Comparison of ENCODE assay signal across 21 cellular contexts in the genomic region with DNA sequence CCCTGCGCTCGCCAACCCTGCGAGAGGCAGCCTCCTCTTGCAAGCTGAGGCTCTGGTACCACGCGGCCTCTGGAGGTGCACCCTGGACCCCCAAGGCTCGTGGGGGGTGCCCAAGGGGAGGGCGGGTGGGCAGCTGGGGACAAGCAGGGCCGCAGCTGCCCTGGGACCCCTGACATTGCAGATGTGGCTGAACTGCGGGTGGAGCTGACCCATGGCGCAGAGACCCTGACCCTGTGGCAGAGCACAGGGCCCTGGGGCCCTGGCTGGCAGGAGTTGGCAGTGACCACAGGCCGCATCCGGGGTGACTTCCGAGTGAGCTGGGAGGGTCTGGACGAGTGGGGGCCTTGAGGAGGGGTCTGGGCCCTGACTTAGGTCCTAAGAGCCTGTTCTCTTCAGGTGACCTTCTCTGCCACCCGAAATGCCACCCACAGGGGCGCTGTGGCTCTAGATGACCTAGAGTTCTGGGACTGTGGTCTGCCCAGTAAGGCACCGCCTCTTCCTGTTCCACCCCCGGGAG. TPM values are rescaled to one million over a fixed set of nuclear protein-coding genes. Genes with fewer than 3 reads are reported as not detected.
DNase-seq lines count a peak whose midpoint lies in the region; ATAC-seq and TF ChIP-seq lines count a peak whose summit lies in the region.
"Had no signal": no experiment of that assay in that cellular context is flagged by ENCODE, and none has a peak within 500 bp of the region (broad histone marks: within the 10 kb centered on the region; RNA-seq: fewer than 3 reads in every experiment).

No MANE protein-coding gene starts in this region.

- H3K36me3 ChIP-seq in MM.1S (replicated peaks; ENCODE audit: insufficient read depth, low read length), result no peaks in the 10 kb centered on the region
- peaks cover 0 to 39% (median 8%) of the 10 kb centered on the region in 6 donors for H3K36me3 ChIP-seq in spleen
- H3K36me3 ChIP-seq: neutrophil had no signal

- peaks cover 11 to 17% of the 10 kb centered on the region in 2 donors for H3K36me3 Mint-ChIP-seq in stimulated activated naive B cell treated with anti-CD40 and anti-IgM and Interleukin-4, amounts not matched to agents 10 μg/mL and 1 μg/mL and 100 μg/mL, for 72 hours
- H3K36me3 Mint-ChIP-seq: CD4-positive, CD25-positive, alpha-beta regulatory T cell had no signal

- intact Hi-C loops in Right ventricle myocardium superior (cut with DNase I), result no loop called here
- intact Hi-C loops in cardiac septum (cut with DNase I), result no loop called here
- intact Hi-C loops in right cardiac atrium (cut with DNase I), result loop anchor here in 1 of 4 donors (10.0 kb wide), 1 partner anchor 91 kb away; a partner anchor contains a TSS
- intact Hi-C loops in spleen (cut with DNase I; ENCODE audit: low total_unique reads), result no loop called here

- 0 out of 2 replicates have a peak, but pooled peaks cover under 1% of the 10 kb centered on the region for H3F3A ChIP-seq in MM.1S (ENCODE audit: insufficient read depth, low read length)

- H3K4me1 ChIP-seq in MM.1S (ENCODE audit: low read length), result 0 out of 2 replicates have a peak, but pooled peaks cover 6% of the 10 kb centered on the region
- peaks cover 2% of the 10 kb centered on the region for H3K4me1 ChIP-seq in right cardiac atrium (ENCODE audit: control insufficient read depth, insufficient read depth, low read length)
- peaks cover 10 to 73% (median 45%) of the 10 kb centered on the region in 6 donors for H3K4me1 ChIP-seq in spleen

- H3K4me2 ChIP-seq in MM.1S (ENCODE audit: low read depth, low read length), result no peak overlapping the region
- H3K4me2 ChIP-seq: SK-N-SH had no signal

- H3K4me3 Mint-ChIP-seq in stimulated activated naive B cell treated with anti-CD40 and anti-IgM and Interleukin-4, amounts not matched to agents 10 μg/mL and 1 μg/mL and 100 μg/mL, for 72 hours, result no peak overlapping the region

- no peaks in the 10 kb centered on the region for H4K20me1 ChIP-seq in MM.1S (ENCODE audit: insufficient read depth, low read length)

- no peaks in the 10 kb centered on the region for H3K9me3 ChIP-seq in MM.1S (replicated peaks; ENCODE audit: insufficient read depth, low read length)
- H3K9me3 ChIP-seq in right cardiac atrium (ENCODE audit: control insufficient read depth, low read length), result no peaks in the 10 kb centered on the region
- H3K9me3 ChIP-seq in spleen, result no peaks in the 10 kb centered on the region
- H3K9me3 ChIP-seq: body of pancreas, neutrophil, Peyer's patch, SK-N-SH had no signal

- WGBS in right cardiac atrium, result 87% methylated on average over 18 of the region's 18 CpGs
- 60 to 83% (median 76%) methylated on average over 13 to 18 of the region's 18 CpGs for WGBS in spleen, 5 donors

- no peak overlapping the region for H3K9ac ChIP-seq in MM.1S (ENCODE audit: low read length)
- H3K9ac ChIP-seq: SK-N-SH had no signal

- DNase-seq in Right ventricle myocardium superior, result peak; percentile 39
- DNase-seq in cardiac septum (ENCODE audit: low spot score), result no peak
- DNase-seq in MM.1S, result no peak
- peak in 2 of 3 donors; percentile 49 to 60 for DNase-seq in right cardiac atrium
- peak; percentile 76 for DNase-seq in spleen
- DNase-seq in DMS53 treated with DMSO at 0.1 percent for 48 hours (lab: John Stamatoyannopoulos, UW; ENCODE audit: unreplicated experiment), result no peak
- no peak for DNase-seq in stimulated activated naive B cell treated with anti-CD40 and anti-IgM and Interleukin-4, amounts not matched to agents 10 μg/mL and 1 μg/mL and 100 μg/mL, for 72 hours
- DNase-seq in foreskin fibroblast, result no peak
- DNase-seq: activated CD4-positive, CD25-positive, alpha-beta regulatory T cell treated with anti-CD3 and anti-CD28 coated beads, Interleukin-2, amount 50 U/mL, for 72 hours; CD4-positive, CD25-positive, alpha-beta regulatory T cell; cortex of kidney; H7; Kasumi-1; NCI-H1048; NCI-H2029 treated with DMSO at 0.1 percent for 48 hours; NCI-H446; SK-N-SH; T-helper 9 cell had no signal

- H3K27ac ChIP-seq in MM.1S (ENCODE audit: low read length) (no peak overlapping the region), right cardiac atrium (ENCODE audit: low read length) (no peak overlapping the region), spleen (peak overlapping the region in 7 of 8 donors; percentile 11 to 77 (median 67))
- H3K27ac ChIP-seq: body of pancreas, neutrophil, Peyer's patch had no signal

- H3K27me3 ChIP-seq in MM.1S (replicated peaks; ENCODE audit: insufficient read depth, low read length) (no peaks in the 10 kb centered on the region), right cardiac atrium (ENCODE audit: control insufficient read depth, insufficient read depth) (no peaks in the 10 kb centered on the region), spleen (replicated peaks in 1 of 7) (peaks cover 0 to under 1% (median 0%) of the 10 kb centered on the region in 7 donors)
- H3K27me3 ChIP-seq: body of pancreas, Peyer's patch had no signal

- TF ChIP-seq POLR2A in spleen (IDR thresholded peaks at IDR 0.05), result no peak

- H3K9me3 Mint-ChIP-seq in stimulated activated naive B cell treated with anti-CD40 and anti-IgM and Interleukin-4, amounts not matched to agents 10 μg/mL and 1 μg/mL and 100 μg/mL, for 72 hours, result no peaks in the 10 kb centered on the region

- H3K27ac Mint-ChIP-seq in stimulated activated naive B cell treated with anti-CD40 and anti-IgM and Interleukin-4, amounts not matched to agents 10 μg/mL and 1 μg/mL and 100 μg/mL, for 72 hours, result no peak overlapping the region
- H3K27ac Mint-ChIP-seq: CD4-positive, CD25-positive, alpha-beta regulatory T cell had no signal

- peaks cover 9 to 14% of the 10 kb centered on the region in 2 donors for H3K4me1 Mint-ChIP-seq in stimulated activated naive B cell treated with anti-CD40 and anti-IgM and Interleukin-4, amounts not matched to agents 10 μg/mL and 1 μg/mL and 100 μg/mL, for 72 hours

- no peak overlapping the region for H2AFZ ChIP-seq in MM.1S (ENCODE audit: low read length)

- ATAC-seq in Right ventricle myocardium superior (ENCODE audit: poor library complexity) (no peak), right cardiac atrium (no peak)
- ATAC-seq in stimulated activated naive B cell treated with anti-CD40 and anti-IgM and Interleukin-4, amounts not matched to agents 10 μg/mL and 1 μg/mL and 100 μg/mL, for 72 hours (replicated peaks), result no peak
- ATAC-seq: body of pancreas had no signal

- peak; percentile 16; the same call in 1 of the 2 replicates for TF ChIP-seq CTCF in MM.1S (IDR thresholded peaks at IDR 0.05; ENCODE audit: low read length)
- peak in 2 of 11 experiments; percentile 12 to 13 for TF ChIP-seq CTCF in spleen (IDR thresholded peaks at IDR 0.05 in 8 of 11, conservative IDR thresholded peaks at IDR 0.05 in 3 of 11)
- TF ChIP-seq CTCF in foreskin fibroblast (IDR thresholded peaks at IDR 0.05; ENCODE audit: low read depth, low read length), result no peak

- no peaks in the 10 kb centered on the region for H3K27me3 Mint-ChIP-seq in stimulated activated naive B cell treated with anti-CD40 and anti-IgM and Interleukin-4, amounts not matched to agents 10 μg/mL and 1 μg/mL and 100 μg/mL, for 72 hours

- H3K4me3 ChIP-seq in MM.1S (ENCODE audit: low read length) (no peak overlapping the region), right cardiac atrium (ENCODE audit: low read length) (no peak overlapping the region), spleen (peak overlapping the region in 1 of 8 donors; percentile 36), foreskin fibroblast (ENCODE audit: low read depth in 1 of 2, low read length in 2 of 2) (no peak overlapping the region)
- H3K4me3 ChIP-seq: body of pancreas, Peyer's patch had no signal

- peaks cover 7% of the 10 kb centered on the region; the same call in 1 of the 2 replicates for H3K79me2 ChIP-seq in MM.1S (ENCODE audit: low read length)

- no peaks in the 10 kb centered on the region for H3K9me2 ChIP-seq in MM.1S (replicated peaks; ENCODE audit: insufficient read depth, low read length)
- H3K9me2 ChIP-seq: SK-N-SH had no signal

RNA-seq across cellular contexts. Expression of a gene that starts 1.5 kb away (rescaled TPM):
- total RNA-seq in Right ventricle myocardium superior, result 13.2 TPM
- 11.0 TPM for total RNA-seq in cardiac septum
- 10 to 100 TPM in 1 of 4 donors, 1 to 10 TPM in 3; 3.0 to 10.8 (median 5.8) TPM for total RNA-seq in right cardiac atrium
- 5.2 TPM for polyA plus RNA-seq in right cardiac atrium
- total RNA-seq in spleen, result 10 to 100 TPM in 5 of 7 donors, 1 to 10 TPM in 2; 5.4 to 20.8 (median 11.3) TPM
- polyA plus RNA-seq in spleen, result 10 to 100 TPM in 2 of 3 donors, 1 to 10 TPM in 1; 4.9 to 32.0 (median 12.7) TPM

RNA-seq across cellular contexts. Expression of a gene that starts 4.4 kb away (rescaled TPM):
- total RNA-seq in Right ventricle myocardium superior, result 345 TPM
- total RNA-seq in cardiac septum, result 296 TPM
- 100 to 1,000 TPM; 176 to 227 (median 203) TPM for total RNA-seq in right cardiac atrium
- polyA plus RNA-seq in right cardiac atrium, result 329 TPM
- 10 to 100 TPM; 32.3 to 71.0 (median 63.3) TPM for total RNA-seq in spleen
- polyA plus RNA-seq in spleen, result 100 to 1,000 TPM in 2 of 3 donors, 10 to 100 TPM in 1; 95.9 to 117 (median 106) TPM

RNA-seq across cellular contexts. Expression of a gene that starts 11.4 kb away (rescaled TPM):
- total RNA-seq in Right ventricle myocardium superior (7.3 TPM), cardiac septum (8.6 TPM), right cardiac atrium (10 to 100 TPM in 1 of 4 donors, 1 to 10 TPM in 3; 4.4 to 11.5 (median 8.0) TPM), spleen (10 to 100 TPM in 1 of 7 donors, 1 to 10 TPM in 6; 3.3 to 13.1 (median 6.3) TPM)
- polyA plus RNA-seq in right cardiac atrium (4.3 TPM), spleen (1 to 10 TPM in 2 of 3 donors, under 1 TPM in 1; 0.91 to 3.9 (median 1.0) TPM)

RNA-seq across cellular contexts. Expression of a gene that starts 12.5 kb away (rescaled TPM):
- total RNA-seq in Right ventricle myocardium superior (325 TPM), cardiac septum (293 TPM), right cardiac atrium (100 to 1,000 TPM; 279 to 331 (median 301) TPM), spleen (100 to 1,000 TPM; 184 to 241 (median 225) TPM)
- polyA plus RNA-seq in right cardiac atrium (417 TPM), spleen (100 to 1,000 TPM; 347 to 462 (median 441) TPM)

RNA-seq across cellular contexts. Expression of a gene that starts 32.7 kb away (rescaled TPM):
- total RNA-seq in Right ventricle myocardium superior (9.1 TPM), cardiac septum (10.2 TPM), right cardiac atrium (10 to 100 TPM in 1 of 4 donors, 1 to 10 TPM in 3; 6.1 to 10.2 (median 8.6) TPM), spleen (10 to 100 TPM; 14.9 to 49.7 (median 29.6) TPM)
- polyA plus RNA-seq in right cardiac atrium (6.7 TPM), spleen (10 to 100 TPM; 13.6 to 23.1 (median 19.6) TPM)

Comparison
In these comparisons a context has a peak if more than half of its experiments do, and no peak if none do; other contexts are left out.
1. DNase-seq: peak in Right ventricle myocardium superior (single experiment), right cardiac atrium (2 of 3) and spleen (single experiment); none in cardiac septum (single experiment), MM.1S (single experiment), DMS53 treated with DMSO at 0.1 percent for 48 hours (single experiment), stimulated activated naive B cell treated with anti-CD40 and anti-IgM and Interleukin-4, amounts not matched to agents 10 μg/mL and 1 μg/mL and 100 μg/mL, for 72 hours (single experiment) and foreskin fibroblast (0 of 2).
2. H3K27ac ChIP-seq: peak in spleen (7 of 8); none in MM.1S (single experiment) and right cardiac atrium (single experiment).